Comparison of ENCODE assay signal across 25 cellular contexts in the genomic region with DNA sequence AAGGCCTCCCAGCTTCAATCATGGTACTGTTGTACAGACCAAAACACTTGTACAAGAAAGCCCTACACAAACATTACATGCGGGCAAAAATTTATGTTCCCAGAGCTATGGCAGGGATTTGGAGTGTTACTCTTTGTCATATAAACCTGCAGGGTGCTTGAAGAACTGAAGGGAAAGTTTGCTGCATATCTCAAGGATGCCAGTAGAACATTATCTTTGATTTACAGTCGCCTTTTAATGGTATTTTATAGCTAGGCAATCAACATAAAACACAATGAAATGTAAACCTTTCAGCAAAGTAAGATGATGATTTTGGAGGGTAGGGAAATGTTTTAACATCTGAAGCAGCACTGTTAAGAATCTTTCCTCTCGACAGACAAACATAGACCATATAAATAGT.
"Had no signal": no experiment of that assay in that cellular context is flagged by ENCODE, and none has a peak within 500 bp of the region (broad histone marks: within the 10 kb centered on the region; RNA-seq: fewer than 3 reads in every experiment).

No MANE protein-coding gene starts in this region.

- H3K4me1 ChIP-seq: heart right ventricle, left lung, right atrium auricular region, right lobe of liver, tibial nerve had no signal

- DNase-seq: heart right ventricle; islet precursor cell; left cardiac atrium; left lung; midbrain; mucosa of descending colon; naive thymus-derived CD4-positive, alpha-beta T cell; ovary; right lobe of liver; stimulated activated CD4-positive, alpha-beta T cell treated with anti-CD3 and anti-CD28 coated beads, Interleukin-1b, Interleukin-23, amount 100 ng/mL, for 48 hours; stimulated activated CD4-positive, alpha-beta T cell treated with anti-CD3 and anti-CD28 coated beads, Interleukin-2, amount 100 ng/mL, for 48 hours; stimulated activated CD4-positive, alpha-beta T cell treated with anti-CD3 and anti-CD28 coated beads, Interleukin-4, amount 100 ng/mL, for 4 hours; stimulated activated CD8-positive, alpha-beta memory T cell treated with anti-CD3 and anti-CD28 coated beads, Interleukin-4, amount 100 ng/mL, for 48 hours; stimulated activated naive CD4-positive, alpha-beta T cell treated with Interleukin-2 at 50 U/mL for 16 hours; stimulated activated naive CD8-positive, alpha-beta T cell treated with anti-CD3 and anti-CD28 coated beads, Interleukin-15, amount 100 ng/mL, for 72 hours; substantia nigra had no signal

- H3K4me3 ChIP-seq: heart right ventricle, hepatocyte, left lung, lung, mucosa of descending colon, ovary, right atrium auricular region, right lobe of liver, smooth muscle cell, tibial nerve had no signal

- H3K27me3 ChIP-seq: heart right ventricle, hepatocyte, left lung, ovary, right atrium auricular region, right lobe of liver, tibial nerve had no signal

- H3K36me3 ChIP-seq: heart right ventricle, left lung, ovary, right atrium auricular region, right lobe of liver, tibial nerve had no signal

- H3K27ac ChIP-seq: heart right ventricle, hepatocyte, left lung, ovary, right atrium auricular region, right lobe of liver, tibial nerve had no signal

- ATAC-seq: heart right ventricle; left cardiac atrium; left lung; mucosa of descending colon; naive thymus-derived CD4-positive, alpha-beta T cell; natural killer cell treated with Interleukin-12 subunit alpha and Interleukin-12 subunit beta and Interleukin-15 and Interleukin-18, amount 100 ng/mL, for 72 hours; right lobe of liver; stimulated activated memory B cell treated with anti-CD40 and anti-IgM and Interleukin-4, amounts not matched to agents 10 μg/mL and 1 μg/mL and 100 μg/mL, for 72 hours; stimulated activated naive CD8-positive, alpha-beta T cell treated with anti-CD3 and anti-CD28 coated beads, Interleukin-15, amount 100 ng/mL, for 72 hours had no signal

- H3K9me3 ChIP-seq: left lung, ovary, right atrium auricular region, right lobe of liver, tibial nerve had no signal

- H3K4me1 Mint-ChIP-seq: naive thymus-derived CD4-positive, alpha-beta T cell; stimulated activated memory B cell treated with anti-CD40 and anti-IgM and Interleukin-4, amounts not matched to agents 10 μg/mL and 1 μg/mL and 100 μg/mL, for 72 hours; stimulated activated naive CD8-positive, alpha-beta T cell treated with anti-CD3 and anti-CD28 coated beads, Interleukin-15, amount 100 ng/mL, for 72 hours had no signal

- H3K27ac Mint-ChIP-seq: naive thymus-derived CD4-positive, alpha-beta T cell; natural killer cell treated with Interleukin-12 subunit alpha and Interleukin-12 subunit beta and Interleukin-15 and Interleukin-18, amount 100 ng/mL, for 72 hours; progenitor cell of endocrine pancreas; stimulated activated memory B cell treated with anti-CD40 and anti-IgM and Interleukin-4, amounts not matched to agents 10 μg/mL and 1 μg/mL and 100 μg/mL, for 72 hours; stimulated activated naive CD8-positive, alpha-beta T cell treated with anti-CD3 and anti-CD28 coated beads, Interleukin-15, amount 100 ng/mL, for 72 hours; type B pancreatic cell had no signal

- H3K36me3 Mint-ChIP-seq: naive thymus-derived CD4-positive, alpha-beta T cell; natural killer cell treated with Interleukin-12 subunit alpha and Interleukin-12 subunit beta and Interleukin-15 and Interleukin-18, amount 100 ng/mL, for 72 hours; stimulated activated memory B cell treated with anti-CD40 and anti-IgM and Interleukin-4, amounts not matched to agents 10 μg/mL and 1 μg/mL and 100 μg/mL, for 72 hours; type B pancreatic cell had no signal

- H3K27me3 Mint-ChIP-seq: natural killer cell treated with Interleukin-12 subunit alpha and Interleukin-12 subunit beta and Interleukin-15 and Interleukin-18, amount 100 ng/mL, for 72 hours; progenitor cell of endocrine pancreas; stimulated activated memory B cell treated with anti-CD40 and anti-IgM and Interleukin-4, amounts not matched to agents 10 μg/mL and 1 μg/mL and 100 μg/mL, for 72 hours; stimulated activated naive CD8-positive, alpha-beta T cell treated with anti-CD3 and anti-CD28 coated beads, Interleukin-15, amount 100 ng/mL, for 72 hours; type B pancreatic cell had no signal

- H3K9me3 Mint-ChIP-seq: stimulated activated memory B cell treated with anti-CD40 and anti-IgM and Interleukin-4, amounts not matched to agents 10 μg/mL and 1 μg/mL and 100 μg/mL, for 72 hours had no signal

- H3K4me3 Mint-ChIP-seq: naive thymus-derived CD4-positive, alpha-beta T cell; natural killer cell treated with Interleukin-12 subunit alpha and Interleukin-12 subunit beta and Interleukin-15 and Interleukin-18, amount 100 ng/mL, for 72 hours; stimulated activated memory B cell treated with anti-CD40 and anti-IgM and Interleukin-4, amounts not matched to agents 10 μg/mL and 1 μg/mL and 100 μg/mL, for 72 hours; stimulated activated naive CD8-positive, alpha-beta T cell treated with anti-CD3 and anti-CD28 coated beads, Interleukin-15, amount 100 ng/mL, for 72 hours; type B pancreatic cell had no signal
